23 cellular contexts compared by ENCODE assay signal in the genomic region with DNA sequence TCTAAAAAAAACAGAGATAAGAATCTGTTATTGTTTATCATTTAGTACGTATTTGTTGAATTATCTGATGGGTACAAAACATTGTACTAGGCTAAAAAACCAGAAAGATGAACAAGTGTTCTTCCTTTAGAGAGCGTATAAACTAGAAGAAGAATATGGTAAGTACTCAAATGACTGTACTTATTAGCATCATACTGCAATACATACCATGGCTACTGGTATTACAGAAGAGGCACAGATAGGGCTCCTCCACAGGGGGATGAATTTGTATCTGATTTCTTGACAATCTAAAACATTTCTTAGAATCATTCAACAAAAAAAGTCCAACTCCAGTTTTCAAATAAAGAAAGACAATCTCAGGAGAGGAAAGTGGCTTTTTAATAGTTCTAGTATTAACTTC.
"Had no signal": no experiment of that assay in that cellular context is flagged by ENCODE, and none has a peak within 500 bp of the region (broad histone marks: within the 10 kb centered on the region; RNA-seq: fewer than 3 reads in every experiment).

No MANE protein-coding gene starts in this region.

- H3K9me3 Mint-ChIP-seq: stimulated activated effector memory CD8-positive, alpha-beta T cell treated with anti-CD3 and anti-CD28 coated beads, Interleukin-12 subunit alpha, Interleukin-12 subunit beta, amount 100 ng/mL, for 72 hours; stimulated activated memory B cell treated with anti-CD40 and anti-IgM and Interleukin-4, amounts not matched to agents 10 μg/mL and 1 μg/mL and 100 μg/mL, for 72 hours; stimulated activated naive B cell treated with anti-CD40 and anti-IgM and Interleukin-4, amounts not matched to agents 10 μg/mL and 1 μg/mL and 100 μg/mL, for 72 hours; stimulated activated naive CD8-positive, alpha-beta T cell treated with anti-CD3 and anti-CD28 coated beads, Interleukin-15, Interleukin-2, amounts not matched to agents 100 ng/mL and 50 ng/mL, for 24 hours; type B pancreatic cell had no signal

- DNase-seq: stimulated activated CD4-positive, alpha-beta T cell treated with anti-CD3 and anti-CD28 coated beads, Interleukin-2, amount 100 ng/mL, for 24 hours; stimulated activated CD4-positive, alpha-beta T cell treated with anti-CD3 and anti-CD28 coated beads, Interleukin-2, amount 100 ng/mL, for 48 hours; stimulated activated CD4-positive, alpha-beta T cell treated with anti-CD3 and anti-CD28 coated beads, Interleukin-4, amount 100 ng/mL, for 1 hour; stimulated activated CD4-positive, alpha-beta T cell treated with anti-CD3 and anti-CD28 coated beads, Interleukin-4, amount 100 ng/mL, for 24 hours; stimulated activated CD4-positive, alpha-beta T cell treated with anti-CD3 and anti-CD28 coated beads, Interleukin-4, amount 100 ng/mL, for 4 hours; stimulated activated CD8-positive, alpha-beta memory T cell treated with anti-CD3 and anti-CD28 coated beads, Interleukin-4, amount 100 ng/mL, for 48 hours; stimulated activated naive B cell treated with anti-CD40 and anti-IgM and Interleukin-4, amounts not matched to agents 10 μg/mL and 1 μg/mL and 100 μg/mL, for 72 hours; stimulated activated naive CD4-positive, alpha-beta T cell; stimulated activated naive CD4-positive, alpha-beta T cell treated with Interleukin-2 at 50 U/mL for 16 hours; stomach; substantia nigra; testis; thyroid gland; tibial artery; transverse colon; trophoblast cell; upper lobe of left lung; upper lobe of right lung; uterus had no signal

- H3K27me3 Mint-ChIP-seq: stimulated activated memory B cell treated with anti-CD40 and anti-IgM and Interleukin-4, amounts not matched to agents 10 μg/mL and 1 μg/mL and 100 μg/mL, for 72 hours; stimulated activated naive B cell treated with anti-CD40 and anti-IgM and Interleukin-4, amounts not matched to agents 10 μg/mL and 1 μg/mL and 100 μg/mL, for 72 hours; stimulated activated naive CD8-positive, alpha-beta T cell treated with anti-CD3 and anti-CD28 coated beads, Interleukin-15, Interleukin-2, amounts not matched to agents 100 ng/mL and 50 ng/mL, for 24 hours; type B pancreatic cell had no signal

- H3K4me1 Mint-ChIP-seq: stimulated activated effector memory CD8-positive, alpha-beta T cell treated with anti-CD3 and anti-CD28 coated beads, Interleukin-12 subunit alpha, Interleukin-12 subunit beta, amount 100 ng/mL, for 72 hours; stimulated activated memory B cell treated with anti-CD40 and anti-IgM and Interleukin-4, amounts not matched to agents 10 μg/mL and 1 μg/mL and 100 μg/mL, for 72 hours; stimulated activated naive B cell treated with anti-CD40 and anti-IgM and Interleukin-4, amounts not matched to agents 10 μg/mL and 1 μg/mL and 100 μg/mL, for 72 hours had no signal

- H3K27ac Mint-ChIP-seq: stimulated activated effector memory CD8-positive, alpha-beta T cell treated with anti-CD3 and anti-CD28 coated beads, Interleukin-12 subunit alpha, Interleukin-12 subunit beta, amount 100 ng/mL, for 72 hours; stimulated activated memory B cell treated with anti-CD40 and anti-IgM and Interleukin-4, amounts not matched to agents 10 μg/mL and 1 μg/mL and 100 μg/mL, for 72 hours; stimulated activated naive B cell treated with anti-CD40 and anti-IgM and Interleukin-4, amounts not matched to agents 10 μg/mL and 1 μg/mL and 100 μg/mL, for 72 hours; stimulated activated naive CD8-positive, alpha-beta T cell treated with anti-CD3 and anti-CD28 coated beads, Interleukin-15, Interleukin-2, amounts not matched to agents 100 ng/mL and 50 ng/mL, for 24 hours; type B pancreatic cell had no signal

- H3K36me3 Mint-ChIP-seq: stimulated activated effector memory CD8-positive, alpha-beta T cell treated with anti-CD3 and anti-CD28 coated beads, Interleukin-12 subunit alpha, Interleukin-12 subunit beta, amount 100 ng/mL, for 72 hours; stimulated activated memory B cell treated with anti-CD40 and anti-IgM and Interleukin-4, amounts not matched to agents 10 μg/mL and 1 μg/mL and 100 μg/mL, for 72 hours had no signal

- H3K4me3 Mint-ChIP-seq: stimulated activated effector memory CD8-positive, alpha-beta T cell treated with anti-CD3 and anti-CD28 coated beads, Interleukin-12 subunit alpha, Interleukin-12 subunit beta, amount 100 ng/mL, for 72 hours; stimulated activated memory B cell treated with anti-CD40 and anti-IgM and Interleukin-4, amounts not matched to agents 10 μg/mL and 1 μg/mL and 100 μg/mL, for 72 hours; stimulated activated naive B cell treated with anti-CD40 and anti-IgM and Interleukin-4, amounts not matched to agents 10 μg/mL and 1 μg/mL and 100 μg/mL, for 72 hours; stimulated activated naive CD8-positive, alpha-beta T cell treated with anti-CD3 and anti-CD28 coated beads, Interleukin-15, Interleukin-2, amounts not matched to agents 100 ng/mL and 50 ng/mL, for 24 hours; type B pancreatic cell had no signal

- ATAC-seq: stimulated activated effector memory CD8-positive, alpha-beta T cell treated with anti-CD3 and anti-CD28 coated beads, Interleukin-12 subunit alpha, Interleukin-12 subunit beta, amount 100 ng/mL, for 72 hours; stimulated activated memory B cell treated with anti-CD40 and anti-IgM and Interleukin-4, amounts not matched to agents 10 μg/mL and 1 μg/mL and 100 μg/mL, for 72 hours; stimulated activated naive B cell treated with anti-CD40 and anti-IgM and Interleukin-4, amounts not matched to agents 10 μg/mL and 1 μg/mL and 100 μg/mL, for 72 hours; upper lobe of right lung had no signal
